ENCODE assay signal across 9 cellular contexts in the genomic region with DNA sequence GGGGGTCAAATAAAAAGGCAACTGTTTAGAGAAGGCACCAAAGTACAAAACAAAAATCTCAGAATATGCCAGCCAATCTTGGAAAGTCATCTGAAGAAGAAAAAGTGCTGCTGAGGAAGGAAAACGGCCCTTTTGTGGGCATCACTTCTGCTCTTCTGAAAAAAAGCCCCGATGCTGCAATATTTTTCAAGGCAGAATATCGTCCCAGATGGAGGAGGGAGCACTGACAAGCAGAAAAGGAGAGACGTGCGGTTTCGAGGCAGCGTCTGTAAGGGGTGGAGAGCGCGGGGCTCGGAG. TPM values are rescaled to one million over a fixed set of nuclear protein-coding genes. Genes with fewer than 3 reads are reported as not detected.
DNase-seq lines count a peak whose midpoint lies in the region; ATAC-seq, FAIRE-seq and TF ChIP-seq lines count a peak whose summit lies in the region.
"Had no signal": no experiment of that assay in that cellular context is flagged by ENCODE, and none has a peak within 500 bp of the region (broad histone marks: within the 10 kb centered on the region; RNA-seq: fewer than 3 reads in every experiment).

No MANE protein-coding gene starts in this region.

- TF ChIP-seq RAD21 in A549 (conservative IDR thresholded peaks at IDR 0.05 in 1 of 2, IDR thresholded peaks at IDR 0.05 in 1 of 2), result no peak
- no peak for TF ChIP-seq RAD21 in SK-N-SH (IDR thresholded peaks at IDR 0.05; ENCODE audit: low read length)

- POLR2A ChIA-PET in A549 (lab: Yijun Ruan, JAX), result no interaction called here
- POLR2A ChIA-PET in SK-N-SH (lab: Yijun Ruan, JAX), result interaction anchor here (0.9 to 1.5 kb wide), 2 partner anchors 62 to 155 kb away, joined by 3 to 4 read pairs; no protein-coding TSS in a partner anchor

- H3K9me2 ChIP-seq in SK-N-SH, result no peaks in the 10 kb centered on the region

- H3K9ac ChIP-seq in SK-N-SH, result peak overlapping the region; percentile 41; the same call in 1 of the 2 replicates

- TF ChIP-seq POLR2A in A549 (IDR thresholded peaks at IDR 0.05; ENCODE audit: low read length), result no peak

- H2AFZ ChIP-seq in SK-N-SH (ENCODE audit: low read depth), result peak overlapping the region; percentile 90; the same call in 1 of the 2 replicates

- no peaks in the 10 kb centered on the region for H3K79me2 ChIP-seq in SK-N-SH (ENCODE audit: insufficient read depth)

- no peak overlapping the region for H3K27ac Mint-ChIP-seq in stimulated activated effector memory CD8-positive, alpha-beta T cell treated with anti-CD3 and anti-CD28 coated beads, Interleukin-12 subunit alpha, Interleukin-12 subunit beta, amount 100 ng/mL, for 72 hours

- H3K4me3 ChIP-seq in A549, result peak overlapping the region; percentile 84
- peak overlapping the region; percentile 66 to 71 for H3K4me3 ChIP-seq in SK-N-SH (ENCODE audit: low read depth in 2 of 2, low read length in 1 of 2)

- H3K4me3 Mint-ChIP-seq in stimulated activated effector memory CD8-positive, alpha-beta T cell treated with anti-CD3 and anti-CD28 coated beads, Interleukin-12 subunit alpha, Interleukin-12 subunit beta, amount 100 ng/mL, for 72 hours, result peak overlapping the region; percentile 70

- H3F3A ChIP-seq in SK-N-SH (replicated peaks; ENCODE audit: insufficient read depth), result peaks cover 7% of the 10 kb centered on the region

- H3K9me3 Mint-ChIP-seq in stimulated activated effector memory CD8-positive, alpha-beta T cell treated with anti-CD3 and anti-CD28 coated beads, Interleukin-12 subunit alpha, Interleukin-12 subunit beta, amount 100 ng/mL, for 72 hours, result peaks cover 4% of the 10 kb centered on the region

- H3K4me2 ChIP-seq in A549 (peak overlapping the region; percentile 99), SK-N-SH (peak overlapping the region; percentile 92)

- DNase-seq in A549 (ENCODE audit: low read depth in 1 of 2, low spot score in 1 of 2) (no peak), SK-N-SH (no peak), left cardiac atrium (no peak), DMS153 (lab: John Stamatoyannopoulos, UW) (no peak), NCI-H524 treated with DMSO at 0.1 percent for 48 hours (lab: John Stamatoyannopoulos, UW) (no peak)
- no peak for DNase-seq in stimulated activated effector memory CD8-positive, alpha-beta T cell treated with anti-CD3 and anti-CD28 coated beads, Interleukin-12 subunit alpha, Interleukin-12 subunit beta, amount 100 ng/mL, for 72 hours (ENCODE audit: low spot score in 2 of 2)

- no peak for FAIRE-seq in A549 (lab: Jason Lieb, UNC)
- FAIRE-seq: colon had no signal

- H3K27me3 ChIP-seq in SK-N-SH (ENCODE audit: insufficient read depth), result peaks cover 22% of the 10 kb centered on the region; the same call in 1 of the 2 replicates

- CTCF ChIA-PET in A549 (lab: Yijun Ruan, JAX), result no interaction called here
- CTCF ChIA-PET in SK-N-SH (lab: Yijun Ruan, JAX), result interaction anchor here (1.3 to 3.1 kb wide), 2 partner anchors 9 to 215 kb away, joined by 5 to 15 read pairs; no protein-coding TSS in a partner anchor

- peaks cover 3% of the 10 kb centered on the region; the same call in 2 of the 3 replicates for H3K9me3 ChIP-seq in A549
- no peaks in the 10 kb centered on the region for H3K9me3 ChIP-seq in SK-N-SH

- ATAC-seq in A549 (peak; percentile 2 to 26; a peak in 1 of 6 replicates), GM21367 (IDR thresholded peaks at IDR 0.05; ENCODE audit: unreplicated experiment) (peak; percentile 7), left cardiac atrium (peak; percentile 32 to 45), HG03097 (IDR thresholded peaks at IDR 0.05; ENCODE audit: low FRiP score, unreplicated experiment) (no peak)
- no peak for ATAC-seq in stimulated activated effector memory CD8-positive, alpha-beta T cell treated with anti-CD3 and anti-CD28 coated beads, Interleukin-12 subunit alpha, Interleukin-12 subunit beta, amount 100 ng/mL, for 72 hours

- H3K4me1 ChIP-seq in A549 (peaks cover 5% of the 10 kb centered on the region; the same call in 1 of the 3 replicates), SK-N-SH (ENCODE audit: control insufficient read depth in 1 of 2, insufficient read depth in 2 of 2, low read depth in 1 of 2, low read length in 1 of 2) (no peaks in the 10 kb centered on the region; a peak in 2 of 4 replicates)

- TF ChIP-seq EP300 in A549 (IDR thresholded peaks at IDR 0.05) (no peak), SK-N-SH (IDR thresholded peaks at IDR 0.05; ENCODE audit: borderline replicate concordance in 1 of 2, low read depth in 1 of 2, low read length in 1 of 2) (no peak)

- H3K27ac ChIP-seq in A549 (no peak overlapping the region), SK-N-SH (ENCODE audit: low read depth in 2 of 2, low read length in 1 of 2) (peak overlapping the region in 1 of 2 experiments; percentile 92; a peak in 3 of 4 replicates)

- peaks cover 11% of the 10 kb centered on the region for H3K4me1 Mint-ChIP-seq in stimulated activated effector memory CD8-positive, alpha-beta T cell treated with anti-CD3 and anti-CD28 coated beads, Interleukin-12 subunit alpha, Interleukin-12 subunit beta, amount 100 ng/mL, for 72 hours

- intact Hi-C loops in left cardiac atrium (cut with DNase I), result no loop called here

- no peaks in the 10 kb centered on the region for H3K36me3 Mint-ChIP-seq in stimulated activated effector memory CD8-positive, alpha-beta T cell treated with anti-CD3 and anti-CD28 coated beads, Interleukin-12 subunit alpha, Interleukin-12 subunit beta, amount 100 ng/mL, for 72 hours

- TF ChIP-seq CTCF in A549 (IDR thresholded peaks at IDR 0.05) (no peak), SK-N-SH (IDR thresholded peaks at IDR 0.05) (no peak)

- H4K20me1 ChIP-seq in SK-N-SH (ENCODE audit: insufficient read depth), result no peaks in the 10 kb centered on the region

- WGBS in A549 (ENCODE audit: missing lambda C conversion rate), result 35% methylated on average over 10 of the region's 10 CpGs
- 5% methylated on average over 7 of the region's 10 CpGs for WGBS in SK-N-SH (ENCODE audit: low lambda C conversion rate)

- H3K36me3 ChIP-seq in SK-N-SH (replicated peaks in 1 of 2; ENCODE audit: control insufficient read depth in 1 of 2, insufficient read depth in 2 of 2, low read length in 1 of 2), result no peaks in the 10 kb centered on the region

TF ChIP-seq in A549, 52 proteins besides CTCF, POLR2A, EP300 and RAD21:
- no peak for TF ChIP-seq ZSCAN20 (CRISPR knock-in tag; IDR thresholded peaks at IDR 0.05)
- TF ChIP-seq HDAC2 (IDR thresholded peaks at IDR 0.05), result no peak
- no peak for TF ChIP-seq ATOH8 (CRISPR knock-in tag; IDR thresholded peaks at IDR 0.05; ENCODE audit: low read depth)
- TF ChIP-seq JUN (IDR thresholded peaks at IDR 0.05), result no peak
TF ChIP-seq in A549: peak in this region for 0.

TF ChIP-seq in SK-N-SH, 30 proteins besides CTCF, POLR2A, EP300 and RAD21 (continues in another document):
- TF ChIP-seq, protein P1, sequence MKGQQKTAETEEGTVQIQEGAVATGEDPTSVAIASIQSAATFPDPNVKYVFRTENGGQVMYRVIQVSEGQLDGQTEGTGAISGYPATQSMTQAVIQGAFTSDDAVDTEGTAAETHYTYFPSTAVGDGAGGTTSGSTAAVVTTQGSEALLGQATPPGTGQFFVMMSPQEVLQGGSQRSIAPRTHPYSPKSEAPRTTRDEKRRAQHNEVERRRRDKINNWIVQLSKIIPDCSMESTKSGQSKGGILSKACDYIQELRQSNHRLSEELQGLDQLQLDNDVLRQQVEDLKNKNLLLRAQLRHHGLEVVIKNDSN (IDR thresholded peaks at IDR 0.05; ENCODE audit: borderline replicate concordance, low read depth), result no peak
- TF ChIP-seq TCF12 (IDR thresholded peaks at IDR 0.05) (no peak), FOXM1 (IDR thresholded peaks at IDR 0.05; ENCODE audit: low read depth) (no peak), JUND (IDR thresholded peaks at IDR 0.05) (no peak), GATA2 (CRISPR knock-in tag; IDR thresholded peaks at IDR 0.05) (no peak), ZBTB33 (IDR thresholded peaks at IDR 0.05; ENCODE audit: borderline replicate concordance, low read depth) (no peak), GABPA (IDR thresholded peaks at IDR 0.05; ENCODE audit: low read depth) (no peak)
- TF ChIP-seq, protein P2, sequence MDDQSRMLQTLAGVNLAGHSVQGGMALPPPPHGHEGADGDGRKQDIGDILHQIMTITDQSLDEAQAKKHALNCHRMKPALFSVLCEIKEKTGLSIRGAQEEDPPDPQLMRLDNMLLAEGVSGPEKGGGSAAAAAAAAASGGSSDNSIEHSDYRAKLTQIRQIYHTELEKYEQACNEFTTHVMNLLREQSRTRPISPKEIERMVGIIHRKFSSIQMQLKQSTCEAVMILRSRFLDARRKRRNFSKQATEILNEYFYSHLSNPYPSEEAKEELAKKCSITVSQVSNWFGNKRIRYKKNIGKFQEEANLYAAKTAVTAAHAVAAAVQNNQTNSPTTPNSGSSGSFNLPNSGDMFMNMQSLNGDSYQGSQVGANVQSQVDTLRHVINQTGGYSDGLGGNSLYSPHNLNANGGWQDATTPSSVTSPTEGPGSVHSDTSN (IDR thresholded peaks at IDR 0.05), result no peak
- TF ChIP-seq, protein P3, sequence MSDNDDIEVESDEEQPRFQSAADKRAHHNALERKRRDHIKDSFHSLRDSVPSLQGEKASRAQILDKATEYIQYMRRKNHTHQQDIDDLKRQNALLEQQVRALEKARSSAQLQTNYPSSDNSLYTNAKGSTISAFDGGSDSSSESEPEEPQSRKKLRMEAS (IDR thresholded peaks at IDR 0.05; ENCODE audit: low read depth), result no peak

RNA-seq across cellular contexts. Expression of gene ATRNL1, which starts 1.0 kb away (rescaled TPM):
- polyA plus RNA-seq in A549 (2011; rRNA removed), result 0.08 and 0.13 TPM in 2 replicates
- 0.03 and 0.04 TPM in 2 replicates for polyA plus RNA-seq in A549 (2012; cell fraction: cytosol; rRNA removed)
- 0.02 and 0.12 TPM in 2 replicates for polyA plus RNA-seq in A549 (2012; cell fraction: nucleus; rRNA removed)
- 0.21 to 0.34 TPM (median 0.28 TPM) in 3 replicates for polyA plus RNA-seq in A549 (2017; fragmentation: RNase III; extraction: RNeasy Plus Mini Kit Qiagen cat#74134 plus additional on column Dnase treatment)
- 0.24 and 0.58 TPM in 2 replicates for polyA minus RNA-seq in A549 (2011; rRNA and poly(A)+ RNA removed)
- 0.44 and 0.67 TPM in 2 replicates for polyA plus RNA-seq in SK-N-SH (2012; rRNA removed)
- 1.0 and 1.2 TPM in 2 replicates for polyA plus RNA-seq in SK-N-SH (2012; cell fraction: cytosol; rRNA removed)
- polyA plus RNA-seq in SK-N-SH (2012; cell fraction: nucleus; rRNA removed), result 0.33 and 0.35 TPM in 2 replicates
- 1 to 10 TPM in 1 of 2 donors, under 1 TPM in 1; 0.38 to 1.9 TPM for total RNA-seq in left cardiac atrium

Comparison
In these comparisons a context has a peak if more than half of its experiments do, and no peak if none do; other contexts are left out.
1. ATAC-seq: peak in A549 (2 of 2), GM21367 (single experiment) and left cardiac atrium (2 of 2); none in stimulated activated effector memory CD8-positive, alpha-beta T cell treated with anti-CD3 and anti-CD28 coated beads, Interleukin-12 subunit alpha, Interleukin-12 subunit beta, amount 100 ng/mL, for 72 hours (single experiment) and HG03097 (single experiment).